1 cellular context compared by ENCODE assay signal in the genomic region with DNA sequence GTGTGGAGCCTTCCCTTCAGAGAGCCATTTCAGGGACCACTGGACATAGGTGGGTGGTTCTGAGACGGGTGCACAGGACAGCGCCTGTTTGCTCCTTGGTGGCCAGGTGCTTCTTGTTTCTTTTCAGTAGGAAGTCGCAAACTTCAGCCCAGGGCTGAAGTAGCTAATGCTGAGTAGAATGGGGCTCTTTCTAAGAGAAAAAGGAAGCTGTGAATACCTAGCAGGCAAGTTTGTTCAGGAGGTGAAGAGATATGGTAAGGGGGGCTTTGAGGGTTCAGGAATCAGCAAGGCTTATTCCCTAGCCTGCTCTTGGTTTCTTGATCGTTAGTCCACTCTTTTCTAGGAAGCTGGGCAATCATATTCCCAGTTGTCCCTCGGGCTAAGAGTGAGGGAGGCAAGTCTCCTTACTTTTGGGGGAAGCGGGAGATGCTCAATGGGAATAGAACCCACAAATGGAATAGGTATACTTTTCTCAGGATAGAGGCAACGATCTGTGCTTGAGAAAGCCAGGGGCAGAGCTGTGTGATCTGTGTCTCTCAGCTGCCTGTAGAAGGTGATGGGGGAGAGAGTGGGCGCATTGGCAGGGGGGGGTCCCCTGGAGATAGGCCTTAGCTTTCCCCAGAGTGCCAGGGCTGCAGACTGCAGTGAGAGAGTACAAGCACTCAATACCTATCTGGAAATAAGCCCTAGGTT.
TF ChIP-seq lines count a peak whose summit lies in the region.

No MANE protein-coding gene starts in this region.

TF ChIP-seq in H1, 55 proteins besides CTCF, POLR2A, EP300 and RAD21:
- peak; percentile 66 for TF ChIP-seq RNF2 (IDR thresholded peaks at IDR 0.05; ENCODE audit: borderline replicate concordance, low read depth, low read length, missing control alignments, poor library complexity, severe bottlenecking)
- TF ChIP-seq CBX8 (IDR thresholded peaks at IDR 0.05; ENCODE audit: borderline replicate concordance, low read depth, low read length): peak; percentile 51; the same call in 1 of the 2 replicates
- TF ChIP-seq TBP (IDR thresholded peaks at IDR 0.05; ENCODE audit: low read depth, low read length): no peak
- no peak for TF ChIP-seq TEAD4 (IDR thresholded peaks at IDR 0.05; ENCODE audit: low read depth, low read length)
- no peak for TF ChIP-seq CREB1 (IDR thresholded peaks at IDR 0.05)
- peak; percentile 84 for TF ChIP-seq EZH2 (IDR thresholded peaks at IDR 0.05; ENCODE audit: low read depth, low read length, severe bottlenecking)
- no peak for TF ChIP-seq CBX5 (IDR thresholded peaks at IDR 0.05; ENCODE audit: low read depth, low read length)
- peak; percentile 85 for TF ChIP-seq SUZ12 (IDR thresholded peaks at IDR 0.05; ENCODE audit: low read length)
TF ChIP-seq in H1: peak in this region for 4.
